Comparison of ENCODE assay signal across 21 cellular contexts in the genomic region with DNA sequence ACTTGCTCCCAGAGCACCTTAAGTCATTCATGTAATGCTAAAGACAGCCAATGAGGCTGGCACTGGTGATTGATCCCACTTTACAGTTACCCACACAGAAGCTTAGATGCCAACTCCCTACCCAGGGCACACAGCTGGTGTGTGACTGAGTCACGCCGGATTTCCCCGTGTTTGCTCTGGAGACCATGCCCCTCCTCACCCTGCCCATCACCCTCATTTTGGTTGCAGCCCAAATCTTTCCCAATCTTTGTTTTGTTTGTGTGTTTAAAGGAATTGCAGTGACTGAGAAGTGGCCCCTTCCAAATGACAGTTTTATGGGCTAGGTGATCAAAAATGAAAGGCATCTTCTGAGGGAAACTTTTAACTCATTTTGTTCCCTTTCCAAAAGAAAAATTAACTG. TPM values are rescaled to one million over a fixed set of nuclear protein-coding genes. Genes with fewer than 3 reads are reported as not detected.
DNase-seq lines count a peak whose midpoint lies in the region; ATAC-seq, FAIRE-seq and TF ChIP-seq lines count a peak whose summit lies in the region.
"Had no signal": no experiment of that assay in that cellular context is flagged by ENCODE, and none has a peak within 500 bp of the region (broad histone marks: within the 10 kb centered on the region; RNA-seq: fewer than 3 reads in every experiment).

No MANE protein-coding gene starts in this region.

- H4K20me1 ChIP-seq in IMR-90 (ENCODE audit: insufficient read depth, low read length) (peaks cover 6% of the 10 kb centered on the region; the same call in 1 of the 2 replicates), H1 (replicated peaks in 1 of 2; ENCODE audit: control insufficient read depth in 1 of 2, insufficient read depth in 2 of 2, low read length in 2 of 2) (peaks cover 0 to 3% of the 10 kb centered on the region in 2 experiments), osteoblast (ENCODE audit: insufficient read depth, low read length) (peaks cover 17% of the 10 kb centered on the region)
- H4K20me1 ChIP-seq: BLaER1 treated with 17β-estradiol and CSF1 and Interleukin-3, amounts not matched to agents 10 nM and 100 nM had no signal

- H2BK20ac ChIP-seq in IMR-90 (ENCODE audit: low read depth, low read length) (no peak overlapping the region), H1 (ENCODE audit: low read length) (no peak overlapping the region)

- H3K79me2 ChIP-seq in H1 (ENCODE audit: control insufficient read depth in 1 of 2, insufficient read depth in 2 of 2, low read length in 2 of 2) = peaks cover 0 to 59% of the 10 kb centered on the region in 2 experiments; a peak in 2 of 4 replicates
- peaks cover 71% of the 10 kb centered on the region for H3K79me2 ChIP-seq in osteoblast (ENCODE audit: insufficient read depth, low read length)

- POLR2A ChIA-PET in IMR-90 (lab: Charles Lee; ENCODE audit: unreplicated experiment) (interaction anchor here (0.6 kb wide), 1 partner anchor 135 kb away, joined by 3 read pairs; no protein-coding TSS in a partner anchor), H1 (lab: Charles Lee; ENCODE audit: partially characterized antibody) (no interaction called here)
- POLR2A ChIA-PET in activated CD8-positive, alpha-beta T cell treated with anti-CD3 and anti-CD28 coated beads, Interleukin-2, amount 10 ng/mL, durations not matched to agents 7 days and 5 days (lab: Charles Lee) = no interaction called here

- H3K4ac ChIP-seq in IMR-90 (ENCODE audit: low read depth, low read length) (no peak overlapping the region), H1 (replicated peaks; ENCODE audit: insufficient read length, low read depth, low read length) (no peak overlapping the region)

- H3K27me3 Mint-ChIP-seq in activated CD8-positive, alpha-beta T cell treated with anti-CD3 and anti-CD28 coated beads, Interleukin-2, amount 10 ng/mL, durations not matched to agents 7 days and 5 days (ENCODE audit: low read depth) = no peaks in the 10 kb centered on the region
- H3K27me3 Mint-ChIP-seq: stimulated activated memory B cell treated with anti-CD40 and anti-IgM and Interleukin-4, amounts not matched to agents 10 μg/mL and 1 μg/mL and 100 μg/mL, for 72 hours had no signal

- H3K56ac ChIP-seq in IMR-90 (ENCODE audit: extremely low read depth, insufficient read depth, low read length) (no peak overlapping the region), H1 (replicated peaks; ENCODE audit: insufficient read length, low read depth, low read length) (no peak overlapping the region)

- H2BK12ac ChIP-seq in H1 (ENCODE audit: low read depth, low read length) = no peak overlapping the region; the same call in 1 of the 2 replicates

- TF ChIP-seq CTCF in IMR-90 (conservative IDR thresholded peaks at IDR 0.05; ENCODE audit: low read depth, low read length) = no peak
- no peak for TF ChIP-seq CTCF in H1 (IDR thresholded peaks at IDR 0.05; ENCODE audit: control extremely low read depth in 1 of 3, insufficient read depth in 1 of 3, low read depth in 1 of 3, low read length in 3 of 3)
- TF ChIP-seq CTCF in osteoblast (IDR thresholded peaks at IDR 0.05; ENCODE audit: extremely low read depth, low read depth, low read length) = no peak

- H3K27me3 ChIP-seq in IMR-90 (ENCODE audit: control insufficient read depth, insufficient read depth, low read length) (no peaks in the 10 kb centered on the region), H1 (replicated peaks in 1 of 4; ENCODE audit: control insufficient read depth in 3 of 4, extremely low read depth in 1 of 4, insufficient read depth in 3 of 4, low read length in 3 of 4) (no peaks in the 10 kb centered on the region), osteoblast (ENCODE audit: insufficient read depth, low read length) (no peaks in the 10 kb centered on the region)
- H3K27me3 ChIP-seq: BLaER1 treated with 17β-estradiol and CSF1 and Interleukin-3, amounts not matched to agents 10 nM and 100 nM; tibial artery had no signal

- H4K8ac ChIP-seq in IMR-90 (ENCODE audit: low read depth in 2 of 2, low read length in 2 of 2) = no peak overlapping the region
- H4K8ac ChIP-seq in H1 (ENCODE audit: extremely low read depth, insufficient read depth, low read length) = no peak overlapping the region

- H3K9me3 Mint-ChIP-seq in activated CD8-positive, alpha-beta T cell treated with anti-CD3 and anti-CD28 coated beads, Interleukin-2, amount 10 ng/mL, durations not matched to agents 7 days and 5 days (ENCODE audit: insufficient read depth) = no peaks in the 10 kb centered on the region
- H3K9me3 Mint-ChIP-seq: stimulated activated memory B cell treated with anti-CD40 and anti-IgM and Interleukin-4, amounts not matched to agents 10 μg/mL and 1 μg/mL and 100 μg/mL, for 72 hours had no signal

- H2AK5ac ChIP-seq in IMR-90 (ENCODE audit: low read depth, low read length) (peak overlapping the region; percentile 26; the same call in 1 of the 2 replicates), H1 (ENCODE audit: low read depth, low read length) (peak overlapping the region; percentile 5; the same call in 1 of the 2 replicates)

- H2AFZ ChIP-seq in IMR-90 (replicated peaks; ENCODE audit: low read length, poor library complexity) (no peak overlapping the region), H1 (ENCODE audit: low read length) (no peak overlapping the region), osteoblast (ENCODE audit: low read length) (no peak overlapping the region)

- H3K27ac Mint-ChIP-seq in activated CD8-positive, alpha-beta T cell treated with anti-CD3 and anti-CD28 coated beads, Interleukin-2, amount 10 ng/mL, durations not matched to agents 7 days and 5 days = no peak overlapping the region
- H3K27ac Mint-ChIP-seq: stimulated activated memory B cell treated with anti-CD40 and anti-IgM and Interleukin-4, amounts not matched to agents 10 μg/mL and 1 μg/mL and 100 μg/mL, for 72 hours had no signal

- no peak overlapping the region for H2AK9ac ChIP-seq in IMR-90 (replicated peaks; ENCODE audit: low read depth, low read length, poor library complexity)

- H3K4me1 ChIP-seq in IMR-90 (ENCODE audit: control insufficient read depth, insufficient read depth, low read length) (peaks cover 10% of the 10 kb centered on the region), H1 (replicated peaks in 1 of 4; ENCODE audit: control insufficient read depth in 3 of 4, insufficient read depth in 4 of 4, low read length in 3 of 4) (peaks cover 0 to 5% (median 0%) of the 10 kb centered on the region in 4 experiments; a peak in 3 of 7 replicates), osteoblast (ENCODE audit: insufficient read depth, low read length) (peaks cover 26% of the 10 kb centered on the region)

- no peak overlapping the region for H3K4me3 Mint-ChIP-seq in activated CD8-positive, alpha-beta T cell treated with anti-CD3 and anti-CD28 coated beads, Interleukin-2, amount 10 ng/mL, durations not matched to agents 7 days and 5 days
- H3K4me3 Mint-ChIP-seq: stimulated activated memory B cell treated with anti-CD40 and anti-IgM and Interleukin-4, amounts not matched to agents 10 μg/mL and 1 μg/mL and 100 μg/mL, for 72 hours had no signal

- H3K9ac ChIP-seq in IMR-90 (ENCODE audit: low read depth, low read length) = no peak overlapping the region
- H3K9ac ChIP-seq in H1 (replicated peaks in 1 of 4; ENCODE audit: extremely low read depth in 1 of 4, low read depth in 3 of 4, low read length in 3 of 4) = no peak overlapping the region
- H3K9ac ChIP-seq: BLaER1 treated with 17β-estradiol and CSF1 and Interleukin-3, amounts not matched to agents 10 nM and 100 nM; KMS-11 had no signal

- H2BK15ac ChIP-seq in IMR-90 (ENCODE audit: low read depth, low read length) (no peak overlapping the region), H1 (ENCODE audit: low read length) (no peak overlapping the region; the same call in 1 of the 2 replicates)

- H2BK5ac ChIP-seq in IMR-90 (ENCODE audit: low read depth, low read length, poor library complexity, severe bottlenecking) (no peak overlapping the region), H1 (ENCODE audit: low read depth, low read length) (no peak overlapping the region)

- peak; percentile 57 for DNase-seq in Daoy (ENCODE audit: low read depth)
- DNase-seq in IMR-90 = peak; percentile 16
- DNase-seq in H1 (ENCODE audit: low read depth in 1 of 2, low spot score in 2 of 2) = no peak
- no peak for DNase-seq in osteoblast (ENCODE audit: insufficient read length, low spot score, missing footprints)
- no peak for DNase-seq in UCSD-AML1 (lab: John Stamatoyannopoulos, UW; ENCODE audit: unreplicated experiment)
- DNase-seq in activated CD8-positive, alpha-beta T cell treated with anti-CD3 and anti-CD28 coated beads, Interleukin-2, amount 10 ng/mL, durations not matched to agents 7 days and 5 days = no peak
- DNase-seq in NCI-H1105 (lab: John Stamatoyannopoulos, UW) = no peak
- DNase-seq in NCI-H1048 (lab: John Stamatoyannopoulos, UW) = no peak
- DNase-seq: activated naive CD4-positive, alpha-beta T cell treated with anti-CD3 and anti-CD28 coated beads, Interleukin-2, amount 50 U/mL, for 16 hours; DMS153; left colon; NCI-H1436; NCI-H2227 treated with DMSO at 0.1 percent for 48 hours; T-helper 2 cell had no signal

- H2BK120ac ChIP-seq in IMR-90 (ENCODE audit: low read depth, low read length) (no peak overlapping the region), H1 (replicated peaks; ENCODE audit: low read depth, low read length) (no peak overlapping the region)

- no peaks in the 10 kb centered on the region for H3K36me3 Mint-ChIP-seq in activated CD8-positive, alpha-beta T cell treated with anti-CD3 and anti-CD28 coated beads, Interleukin-2, amount 10 ng/mL, durations not matched to agents 7 days and 5 days (ENCODE audit: low read depth)
- H3K36me3 Mint-ChIP-seq: stimulated activated memory B cell treated with anti-CD40 and anti-IgM and Interleukin-4, amounts not matched to agents 10 μg/mL and 1 μg/mL and 100 μg/mL, for 72 hours had no signal

- H3K18ac ChIP-seq in IMR-90 (ENCODE audit: low read depth, low read length) = no peak overlapping the region
- no peak overlapping the region for H3K18ac ChIP-seq in H1 (ENCODE audit: extremely low read depth, low read length)

- H3K23ac ChIP-seq in IMR-90 (ENCODE audit: low read depth, low read length) = no peak overlapping the region
- H3K23ac ChIP-seq in H1 (ENCODE audit: insufficient read length) = no peak overlapping the region

- dilution Hi-C loops in IMR-90 (cut with HindIII; ENCODE audit: low sequenced_read_pairs, unreplicated experiment) = no loop called here

- in situ Hi-C loops in IMR-90 (cut with MboI; ENCODE audit: low sequenced_read_pairs) = loop anchor here (25.0 kb wide), 1 partner anchor 799 kb away; no protein-coding TSS in a partner anchor

- intact Hi-C loops in IMR-90 (cut with micrococcal nuclease) = loop anchor here (5.0 kb wide), 1 partner anchor 296 kb away; no protein-coding TSS in a partner anchor

- no TSS peak for BruUV-seq in IMR-90 (replicated peaks; lab: Mats Ljungman, UMichigan)

- no peaks in the 10 kb centered on the region for H3K23me2 ChIP-seq in H1 (ENCODE audit: low read depth, low read length)

- FAIRE-seq in H1 (lab: Jason Lieb, UNC) = no peak
- FAIRE-seq: GM19239 had no signal

- H3K9me3 ChIP-seq in IMR-90 (ENCODE audit: control insufficient read depth, insufficient read depth, low read length) = no peaks in the 10 kb centered on the region
- no peaks in the 10 kb centered on the region for H3K9me3 ChIP-seq in H1 (ENCODE audit: insufficient read depth in 2 of 2, low read depth in 1 of 2, low read length in 1 of 2)
- H3K9me3 ChIP-seq in osteoblast (ENCODE audit: low read depth, low read length) = no peaks in the 10 kb centered on the region
- H3K9me3 ChIP-seq: tibial artery had no signal

- no peak overlapping the region for H4K5ac ChIP-seq in IMR-90 (ENCODE audit: low read depth, low read length)
- H4K5ac ChIP-seq in H1 (ENCODE audit: insufficient read length, low read depth, low read length) = no peak overlapping the region

- ATAC-seq in IMR-90 (ENCODE audit: low read depth) = peak; percentile 40; the same call in 1 of the 2 replicates
- ATAC-seq in activated CD8-positive, alpha-beta T cell treated with anti-CD3 and anti-CD28 coated beads, Interleukin-2, amount 10 ng/mL, durations not matched to agents 7 days and 5 days = no peak
- ATAC-seq: activated CD4-positive, CD25-positive, alpha-beta regulatory T cell treated with anti-CD3 and anti-CD28 coated beads, Interleukin-2, amount 50 U/mL, for 24 hours; left colon; stimulated activated memory B cell treated with anti-CD40 and anti-IgM and Interleukin-4, amounts not matched to agents 10 μg/mL and 1 μg/mL and 100 μg/mL, for 72 hours had no signal

- TF ChIP-seq POLR2A in IMR-90 (IDR thresholded peaks at IDR 0.05; ENCODE audit: low read depth, low read length) = no peak
- TF ChIP-seq POLR2A in H1 (IDR thresholded peaks at IDR 0.05; ENCODE audit: control extremely low read depth in 1 of 2, low read depth in 2 of 2, low read length in 2 of 2) = no peak

- H3K27ac ChIP-seq in IMR-90 (ENCODE audit: insufficient read depth, low read length) = no peak overlapping the region
- no peak overlapping the region for H3K27ac ChIP-seq in H1 (ENCODE audit: low read depth, low read length)
- H3K27ac ChIP-seq in osteoblast (ENCODE audit: low read depth, low read length) = no peak overlapping the region
- H3K27ac ChIP-seq: BLaER1 treated with 17β-estradiol and CSF1 and Interleukin-3, amounts not matched to agents 10 nM and 100 nM; HL-60; KMS-11 had no signal

- H3K4me2 ChIP-seq in IMR-90 (ENCODE audit: low read depth, low read length) (peak overlapping the region; percentile 25), H1 (ENCODE audit: insufficient read depth in 1 of 2, low read depth in 2 of 2, low read length in 2 of 2) (no peak overlapping the region), osteoblast (ENCODE audit: insufficient read depth, low read length) (peak overlapping the region; percentile 76)
- H3K4me2 ChIP-seq: BLaER1 treated with 17β-estradiol and CSF1 and Interleukin-3, amounts not matched to agents 10 nM and 100 nM; KMS-11 had no signal

- no peaks in the 10 kb centered on the region for H3K4me1 Mint-ChIP-seq in activated CD8-positive, alpha-beta T cell treated with anti-CD3 and anti-CD28 coated beads, Interleukin-2, amount 10 ng/mL, durations not matched to agents 7 days and 5 days (ENCODE audit: low read depth)
- H3K4me1 Mint-ChIP-seq: stimulated activated memory B cell treated with anti-CD40 and anti-IgM and Interleukin-4, amounts not matched to agents 10 μg/mL and 1 μg/mL and 100 μg/mL, for 72 hours had no signal

- H3K36me3 ChIP-seq in IMR-90 (ENCODE audit: control insufficient read depth, insufficient read depth, low read length) (no peaks in the 10 kb centered on the region), H1 (ENCODE audit: control insufficient read depth in 2 of 4, insufficient read depth in 4 of 4, low read length in 3 of 4) (no peaks in the 10 kb centered on the region), osteoblast (ENCODE audit: insufficient read depth, low read length) (no peaks in the 10 kb centered on the region)
- H3K36me3 ChIP-seq: BLaER1 treated with 17β-estradiol and CSF1 and Interleukin-3, amounts not matched to agents 10 nM and 100 nM; tibial artery had no signal

- TF ChIP-seq RAD21 in IMR-90 (IDR thresholded peaks at IDR 0.05; ENCODE audit: low read length) = no peak
- no peak for TF ChIP-seq RAD21 in H1 (IDR thresholded peaks at IDR 0.05 in 1 of 2, conservative IDR thresholded peaks at IDR 0.05 in 1 of 2; ENCODE audit: low read depth in 2 of 2, low read length in 2 of 2)

- H3K79me1 ChIP-seq in IMR-90 (ENCODE audit: low read depth in 1 of 2, low read length in 2 of 2) (peaks cover 25 to 62% of the 10 kb centered on the region in 2 experiments), H1 (ENCODE audit: low read depth, low read length) (peaks cover 2% of the 10 kb centered on the region; the same call in 1 of the 2 replicates)

- H3K9me1 ChIP-seq in IMR-90 (ENCODE audit: insufficient read depth, low read length) = peaks cover 4% of the 10 kb centered on the region; the same call in 1 of the 2 replicates

- H4K91ac ChIP-seq in IMR-90 (ENCODE audit: insufficient read depth, low read depth, low read length) = no peak overlapping the region
- H4K91ac ChIP-seq in H1 (replicated peaks; ENCODE audit: insufficient read length, low read length) = no peak overlapping the region

- H3K4me3 ChIP-seq in IMR-90 (ENCODE audit: insufficient read depth, low read depth, low read length) (no peak overlapping the region), H1 (ENCODE audit: extremely low read depth in 1 of 4, insufficient read depth in 2 of 4, low read depth in 3 of 4, low read length in 4 of 4) (no peak overlapping the region), osteoblast (ENCODE audit: insufficient read depth, low read length) (peak overlapping the region; percentile 15)
- H3K4me3 ChIP-seq: BLaER1 treated with 17β-estradiol and CSF1 and Interleukin-3, amounts not matched to agents 10 nM and 100 nM; tibial artery had no signal

- CTCF ChIA-PET in IMR-90 (lab: Yijun Ruan, JAX) (interaction anchor here (0.9 kb wide), 1 partner anchor 314 kb away, joined by 3 read pairs; no protein-coding TSS in a partner anchor), H1 (lab: Charles Lee; ENCODE audit: partially characterized antibody) (interaction anchor here (0.9 to 1.3 kb wide), 5 partner anchors 16 to 332 kb away, joined by 3 read pairs; no protein-coding TSS in a partner anchor)
- CTCF ChIA-PET in activated CD8-positive, alpha-beta T cell treated with anti-CD3 and anti-CD28 coated beads, Interleukin-2, amount 10 ng/mL, durations not matched to agents 7 days and 5 days (lab: Charles Lee) = no interaction called here

- no peak for TF ChIP-seq EP300 in H1 (IDR thresholded peaks at IDR 0.05; ENCODE audit: borderline replicate concordance in 1 of 2, low read depth in 2 of 2, low read length in 2 of 2)

- no CpG with 5 or more reads among the region's 3 CpGs for WGBS in IMR-90 (ENCODE audit: extremely low coverage in 2 of 2, insufficient read length in 1 of 2), 2 experiments
- WGBS in H1 (ENCODE audit: extremely low coverage in 1 of 2, insufficient coverage in 1 of 2, insufficient read length in 1 of 2, insufficient replicate concordance in 2 of 2, low coverage in 1 of 2, low lambda C conversion rate in 2 of 2, missing lambda C conversion rate in 1 of 2), 2 experiments = 88% methylated on average over 3 of the region's 3 CpGs; no CpG with 5 or more reads in 1 of the 2 experiments

- 0 out of 2 replicates have a peak overlapping the region, but pooled peaks have one; percentile 2 for H3K14ac ChIP-seq in IMR-90 (replicated peaks; ENCODE audit: low read depth, low read length)
- H3K14ac ChIP-seq in H1 (ENCODE audit: insufficient read length) = no peak overlapping the region

RNA-seq across cellular contexts. Expression of gene FBXL7, which starts 10.8 kb away (rescaled TPM):
- 0.92 and 3.0 TPM in 2 replicates for total RNA-seq in Daoy (2014; rRNA removed; shearing (Covaris generic))
- total RNA-seq in IMR-90 (2012; rRNA removed) (4.1 and 4.4 TPM in 2 replicates), osteoblast (13.4 and 14.4 TPM in 2 replicates)
- polyA plus RNA-seq in IMR-90 (2012; rRNA removed) (10.2 and 11.2 TPM in 2 replicates), H1 (2011; rRNA removed) (17.7 and 25.9 TPM in 2 replicates)
- polyA plus RNA-seq in IMR-90 (2012; cell fraction: cytosol; rRNA removed) = 8.3 and 11.5 TPM in 2 replicates
- 35.0 and 54.6 TPM in 2 replicates for polyA plus RNA-seq in IMR-90 (2012; cell fraction: nucleus; rRNA removed; ENCODE audit: low replicate concordance)
- 17.8 and 19.1 TPM in 2 replicates for total RNA-seq in H1 (2021; fragmentation: NEBNext Ultra II Directional; extraction: Animal tissue kit (Norgen Biotek cat#: 25700))
- 12.4 TPM for polyA plus RNA-seq in H1 (2011; cell fraction: cytosol; rRNA removed)
- 26.1 TPM for polyA plus RNA-seq in H1 (2011; cell fraction: nucleus; rRNA removed)
- polyA plus RNA-seq in H1 (2012, experiment 1 of 2) = 13.0 to 18.0 TPM (median 14.7 TPM) in 4 replicates
- 8.3 TPM for polyA plus RNA-seq in H1 (2012, experiment 2 of 2)
- 11.1 TPM for polyA plus RNA-seq in H1 (2013, experiment 1 of 2)
- 11.7 TPM for polyA plus RNA-seq in H1 (2013, experiment 2 of 2)
- polyA minus RNA-seq in H1 (2011; rRNA and poly(A)+ RNA removed) = 16.8 and 19.1 TPM in 2 replicates
- 19.0 TPM for polyA minus RNA-seq in H1 (2011; cell fraction: cytosol; rRNA and poly(A)+ RNA removed)
- 34.4 TPM for polyA minus RNA-seq in H1 (2011; cell fraction: nucleus; rRNA and poly(A)+ RNA removed)
- total RNA-seq in activated CD8-positive, alpha-beta T cell treated with anti-CD3 and anti-CD28 coated beads, Interleukin-2, amount 10 ng/mL, durations not matched to agents 7 days and 5 days = not detected

Comparison
In these comparisons a context has a peak if more than half of its experiments do, and no peak if none do; other contexts are left out.
1. DNase-seq: peak in Daoy (single experiment) and IMR-90 (single experiment); none in H1 (0 of 2), osteoblast (single experiment), UCSD-AML1 (single experiment), activated CD8-positive, alpha-beta T cell treated with anti-CD3 and anti-CD28 coated beads, Interleukin-2, amount 10 ng/mL, durations not matched to agents 7 days and 5 days (single experiment), NCI-H1105 (single experiment) and NCI-H1048 (single experiment).
2. H3K4me2 ChIP-seq: peak in IMR-90 (single experiment) and osteoblast (single experiment); none in H1 (0 of 2).